In genomic region chr2:241368643-241369042, GRCh38 we compare ENCODE assay signal across 2 cellular contexts.
TF ChIP-seq lines count a peak whose summit lies in the region.

No MANE protein-coding gene starts in this region.

TF ChIP-seq in HepG2, 621 proteins besides CTCF, POLR2A, EP300 and RAD21:
- TF ChIP-seq MNT (IDR thresholded peaks at IDR 0.05), result peak; percentile 95
- TF ChIP-seq KAT8 (CRISPR knock-in tag; IDR thresholded peaks at IDR 0.05), result no peak
- no peak for TF ChIP-seq STAT5B (CRISPR knock-in tag; IDR thresholded peaks at IDR 0.05)

TF ChIP-seq in GM12878, 131 proteins besides CTCF, POLR2A, EP300 and RAD21:
- TF ChIP-seq EED (IDR thresholded peaks at IDR 0.05; ENCODE audit: low read depth) (no peak), RAD51 (IDR thresholded peaks at IDR 0.05) (no peak), HDAC6 (IDR thresholded peaks at IDR 0.05; ENCODE audit: unreplicated experiment) (no peak), BCL11A (IDR thresholded peaks at IDR 0.05; ENCODE audit: low read depth, low read length) (no peak), ESRRA (IDR thresholded peaks at IDR 0.05; ENCODE audit: low read length) (no peak), KDM1A (IDR thresholded peaks at IDR 0.05; ENCODE audit: borderline replicate concordance) (no peak), NFXL1 (IDR thresholded peaks at IDR 0.05; ENCODE audit: borderline replicate concordance) (no peak), JUNB (IDR thresholded peaks at IDR 0.05) (no peak), MTA2 (IDR thresholded peaks at IDR 0.05; ENCODE audit: low read depth) (no peak), CEBPZ (IDR thresholded peaks at IDR 0.05; ENCODE audit: low read depth, low read length) (no peak), ZSCAN29 (IDR thresholded peaks at IDR 0.05) (no peak)
